30 cellular contexts compared by ENCODE assay signal in genomic region chr3:66948853-66949252, GRCh38.
"Had no signal": no experiment of that assay in that cellular context is flagged by ENCODE, and none has a peak within 500 bp of the region (broad histone marks: within the 10 kb centered on the region; RNA-seq: fewer than 3 reads in every experiment).

No MANE protein-coding gene starts in this region.

- H3K27ac Mint-ChIP-seq: immature natural killer cell; mesothelial cell of epicardium; naive thymus-derived CD4-positive, alpha-beta T cell; natural killer cell treated with Interleukin-12 subunit alpha and Interleukin-12 subunit beta and Interleukin-15 and Interleukin-18, amount 100 ng/mL, for 72 hours; stimulated activated effector memory CD8-positive, alpha-beta T cell treated with anti-CD3 and anti-CD28 coated beads, Interleukin-12 subunit alpha, Interleukin-12 subunit beta, amount 100 ng/mL, for 72 hours; stimulated activated naive CD8-positive, alpha-beta T cell treated with anti-CD3 and anti-CD28 coated beads, Interleukin-15, Interleukin-2, amounts not matched to agents 100 ng/mL and 50 ng/mL, for 24 hours had no signal

- H3K36me3 ChIP-seq: left ventricle myocardium inferior, pancreas, prostate gland, spleen, suprapubic skin, thoracic aorta, tibial artery, upper lobe of right lung had no signal

- FAIRE-seq: islet of Langerhans, kidney, pancreas, urothelium cell line had no signal

- H3K4me3 ChIP-seq: left ventricle myocardium inferior, lung, pancreas, prostate gland, skin epidermis, spleen, suprapubic skin, thoracic aorta, tibial artery, upper lobe of right lung had no signal

- DNase-seq: hippocampal formation; immature natural killer cell; kidney; left ventricle myocardium inferior; mesendoderm; naive thymus-derived CD4-positive, alpha-beta T cell; nucleus accumbens; pancreas; posterior cingulate gyrus; retina; right cardiac atrium; spleen; stimulated activated CD4-positive, alpha-beta T cell treated with anti-CD3 and anti-CD28 coated beads, Interleukin-4, amount 100 ng/mL, for 24 hours; stimulated activated naive CD4-positive, alpha-beta T cell; tibial artery; trophoblast cell; upper lobe of right lung had no signal

- H3K4me1 ChIP-seq: left ventricle myocardium inferior, pancreas, prostate gland, spleen, suprapubic skin, tibial artery, upper lobe of right lung had no signal

- H3K4me3 Mint-ChIP-seq: immature natural killer cell; mesothelial cell of epicardium; naive thymus-derived CD4-positive, alpha-beta T cell; natural killer cell treated with Interleukin-12 subunit alpha and Interleukin-12 subunit beta and Interleukin-15 and Interleukin-18, amount 100 ng/mL, for 72 hours; neural crest cell; stimulated activated effector memory CD8-positive, alpha-beta T cell treated with anti-CD3 and anti-CD28 coated beads, Interleukin-12 subunit alpha, Interleukin-12 subunit beta, amount 100 ng/mL, for 72 hours; stimulated activated naive CD8-positive, alpha-beta T cell treated with anti-CD3 and anti-CD28 coated beads, Interleukin-15, Interleukin-2, amounts not matched to agents 100 ng/mL and 50 ng/mL, for 24 hours had no signal

- H3K9me3 Mint-ChIP-seq: immature natural killer cell; naive thymus-derived CD4-positive, alpha-beta T cell; natural killer cell treated with Interleukin-12 subunit alpha and Interleukin-12 subunit beta and Interleukin-15 and Interleukin-18, amount 100 ng/mL, for 72 hours; neural crest cell; stimulated activated effector memory CD8-positive, alpha-beta T cell treated with anti-CD3 and anti-CD28 coated beads, Interleukin-12 subunit alpha, Interleukin-12 subunit beta, amount 100 ng/mL, for 72 hours; stimulated activated naive CD8-positive, alpha-beta T cell treated with anti-CD3 and anti-CD28 coated beads, Interleukin-15, Interleukin-2, amounts not matched to agents 100 ng/mL and 50 ng/mL, for 24 hours had no signal

- H3K27me3 ChIP-seq: pancreas, spleen, tibial artery, upper lobe of right lung had no signal

- H3K27ac ChIP-seq: left ventricle myocardium inferior, pancreas, prostate gland, skin epidermis, spleen, suprapubic skin, thoracic aorta, tibial artery, upper lobe of right lung had no signal

- H3K4me1 Mint-ChIP-seq: immature natural killer cell; mesothelial cell of epicardium; naive thymus-derived CD4-positive, alpha-beta T cell; stimulated activated effector memory CD8-positive, alpha-beta T cell treated with anti-CD3 and anti-CD28 coated beads, Interleukin-12 subunit alpha, Interleukin-12 subunit beta, amount 100 ng/mL, for 72 hours had no signal

- ATAC-seq: naive thymus-derived CD4-positive, alpha-beta T cell; natural killer cell treated with Interleukin-12 subunit alpha and Interleukin-12 subunit beta and Interleukin-15 and Interleukin-18, amount 100 ng/mL, for 72 hours; pancreas; right cardiac atrium; sciatic nerve; stimulated activated effector memory CD8-positive, alpha-beta T cell treated with anti-CD3 and anti-CD28 coated beads, Interleukin-12 subunit alpha, Interleukin-12 subunit beta, amount 100 ng/mL, for 72 hours; upper lobe of right lung had no signal

- H3K36me3 Mint-ChIP-seq: immature natural killer cell; mesothelial cell of epicardium; naive thymus-derived CD4-positive, alpha-beta T cell; natural killer cell treated with Interleukin-12 subunit alpha and Interleukin-12 subunit beta and Interleukin-15 and Interleukin-18, amount 100 ng/mL, for 72 hours; stimulated activated effector memory CD8-positive, alpha-beta T cell treated with anti-CD3 and anti-CD28 coated beads, Interleukin-12 subunit alpha, Interleukin-12 subunit beta, amount 100 ng/mL, for 72 hours had no signal

- H3K9me3 ChIP-seq: left ventricle myocardium inferior, pancreas, prostate gland, spleen, suprapubic skin, thoracic aorta, tibial artery, upper lobe of right lung had no signal
